In the genomic region with DNA sequence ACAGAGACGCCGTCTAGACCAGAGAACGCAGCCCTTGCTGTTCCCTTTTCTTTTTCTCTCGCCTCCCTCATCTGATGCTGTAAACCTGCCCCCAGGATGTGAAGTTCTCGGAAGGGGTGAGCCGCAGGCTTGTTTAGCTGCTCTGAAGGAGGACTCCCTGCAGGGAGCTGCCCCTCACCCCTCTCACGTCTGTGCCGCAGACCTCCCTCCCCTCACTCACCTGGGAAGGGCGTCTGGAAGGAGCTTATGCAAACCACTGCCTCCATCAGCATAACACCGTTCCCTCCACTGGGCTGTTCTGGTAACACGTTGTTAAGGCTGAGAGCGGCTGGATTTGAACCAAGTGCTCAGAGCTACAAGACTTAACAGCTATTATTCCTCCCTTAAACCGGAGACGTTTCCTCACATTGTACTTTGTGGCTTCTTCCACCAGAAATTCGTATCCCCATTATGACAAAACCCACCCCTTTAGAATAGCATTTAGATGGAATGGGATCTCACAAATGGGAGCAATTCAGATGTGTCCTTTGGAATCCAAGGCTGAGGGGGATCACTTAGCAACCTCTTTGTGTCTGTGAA, we compare ENCODE assay signal across 24 cellular contexts.
DNase-seq lines count a peak whose midpoint lies in the region; ATAC-seq and TF ChIP-seq lines count a peak whose summit lies in the region.
"Had no signal": no experiment of that assay in that cellular context is flagged by ENCODE, and none has a peak within 500 bp of the region (broad histone marks: within the 10 kb centered on the region; RNA-seq: fewer than 3 reads in every experiment).

No MANE protein-coding gene starts in this region.

- no peak overlapping the region for H3K27ac ChIP-seq in iPS DF 6.9 (ENCODE audit: low read length)
- H3K27ac ChIP-seq in stomach: peak overlapping the region in 4 of 5 donors; percentile 36 to 84 (median 61)
- peak overlapping the region in 1 of 2 donors; percentile 79 for H3K27ac ChIP-seq in breast epithelium
- H3K27ac ChIP-seq in SK-N-SH (ENCODE audit: low read depth in 2 of 2, low read length in 1 of 2): no peak overlapping the region
- H3K27ac ChIP-seq: BLaER1, HL-60, vagina had no signal

- no CpG with 5 or more reads among the region's 15 CpGs for WGBS in iPS DF 6.9 (ENCODE audit: insufficient coverage, insufficient read length)
- WGBS in stomach, 5 donors: 59 to 73% (median 59%) methylated on average over 15 of the region's 15 CpGs
- 44% methylated on average over 14 of the region's 15 CpGs for WGBS in SK-N-SH (ENCODE audit: low lambda C conversion rate)

- no peak for TF ChIP-seq CTCF in chondrocyte (IDR thresholded peaks at IDR 0.05)
- no peak for TF ChIP-seq CTCF in stomach (IDR thresholded peaks at IDR 0.05)
- no peak for TF ChIP-seq CTCF in breast epithelium (IDR thresholded peaks at IDR 0.05)
- no peak for TF ChIP-seq CTCF in SK-N-SH (IDR thresholded peaks at IDR 0.05)

- H3K4me3 Mint-ChIP-seq in chondrocyte (ENCODE audit: unreplicated experiment): no peak overlapping the region
- H3K4me3 Mint-ChIP-seq: activated CD4-positive, alpha-beta T cell treated with anti-CD3 and anti-CD28 coated beads, Interleukin-2, amount 10 ng/mL, durations not matched to agents 24 days and 14 days; activated naive CD4-positive, alpha-beta T cell treated with anti-CD3 and anti-CD28 coated beads for 36 hours had no signal

- peak overlapping the region; percentile 88 for H3K27ac Mint-ChIP-seq in chondrocyte (ENCODE audit: unreplicated experiment)
- H3K27ac Mint-ChIP-seq: activated CD4-positive, alpha-beta T cell treated with anti-CD3 and anti-CD28 coated beads, Interleukin-2, amount 10 ng/mL, durations not matched to agents 24 days and 14 days; activated naive CD4-positive, alpha-beta T cell treated with anti-CD3 and anti-CD28 coated beads for 36 hours had no signal

- TF ChIP-seq RAD21 in SK-N-SH (IDR thresholded peaks at IDR 0.05; ENCODE audit: low read length): no peak

- H3K4me1 ChIP-seq in iPS DF 6.9 (ENCODE audit: control insufficient read depth, insufficient read depth, low read length) (peaks cover 5% of the 10 kb centered on the region; the same call in 1 of the 2 replicates), stomach (peaks cover 0 to 59% (median 17%) of the 10 kb centered on the region in 4 donors), breast epithelium (no peaks in the 10 kb centered on the region), SK-N-SH (ENCODE audit: control insufficient read depth in 1 of 2, insufficient read depth in 2 of 2, low read depth in 1 of 2, low read length in 1 of 2) (no peaks in the 10 kb centered on the region; a peak in 1 of 4 replicates)
- H3K4me1 ChIP-seq: lower lobe of right lung, vagina had no signal

- TF ChIP-seq EP300 in stomach (IDR thresholded peaks at IDR 0.05) (no peak), SK-N-SH (IDR thresholded peaks at IDR 0.05; ENCODE audit: borderline replicate concordance in 1 of 2, low read depth in 1 of 2, low read length in 1 of 2) (no peak)

- H3K4me2 ChIP-seq in SK-N-SH: no peak overlapping the region
- H3K4me2 ChIP-seq: BLaER1 had no signal

- H3K9ac ChIP-seq in SK-N-SH: no peak overlapping the region
- H3K9ac ChIP-seq: BLaER1 had no signal

- H3K27me3 ChIP-seq in H7 (ENCODE audit: control insufficient read depth, insufficient read depth, low read length) (no peaks in the 10 kb centered on the region), iPS DF 6.9 (ENCODE audit: control insufficient read depth, insufficient read depth, low read length) (no peaks in the 10 kb centered on the region), stomach (no peaks in the 10 kb centered on the region), breast epithelium (no peaks in the 10 kb centered on the region), SK-N-SH (ENCODE audit: insufficient read depth) (no peaks in the 10 kb centered on the region)
- H3K27me3 ChIP-seq: BLaER1, vagina had no signal

- H3K36me3 Mint-ChIP-seq in chondrocyte (ENCODE audit: low read depth): peaks cover 5% of the 10 kb centered on the region

- CTCF ChIA-PET in SK-N-SH (lab: Yijun Ruan, JAX): interaction anchor here (1.1 kb wide), 1 partner anchor 12 kb away, joined by 3 read pairs; no protein-coding TSS in a partner anchor

- intact Hi-C loops in stomach (cut with DNase I; ENCODE audit: low total_unique reads) (no loop called here), breast epithelium (cut with DNase I; ENCODE audit: low total_unique reads) (no loop called here)

- no peaks in the 10 kb centered on the region for H4K20me1 ChIP-seq in SK-N-SH (ENCODE audit: insufficient read depth)
- H4K20me1 ChIP-seq: BLaER1 had no signal

- H3K9me3 Mint-ChIP-seq in chondrocyte (ENCODE audit: low read depth): no peaks in the 10 kb centered on the region
- H3K9me3 Mint-ChIP-seq: activated CD4-positive, alpha-beta T cell treated with anti-CD3 and anti-CD28 coated beads, Interleukin-2, amount 10 ng/mL, durations not matched to agents 24 days and 14 days; activated naive CD4-positive, alpha-beta T cell treated with anti-CD3 and anti-CD28 coated beads for 36 hours had no signal

- H3K9me2 ChIP-seq in SK-N-SH: no peaks in the 10 kb centered on the region

- no peaks in the 10 kb centered on the region for H3K27me3 Mint-ChIP-seq in chondrocyte (ENCODE audit: low read depth)
- H3K27me3 Mint-ChIP-seq: activated CD4-positive, alpha-beta T cell treated with anti-CD3 and anti-CD28 coated beads, Interleukin-2, amount 10 ng/mL, durations not matched to agents 24 days and 14 days had no signal

- H3K4me3 ChIP-seq in H7 (ENCODE audit: insufficient read depth, low read depth, low read length) (no peak overlapping the region), iPS DF 6.9 (ENCODE audit: low read length) (no peak overlapping the region), stomach (no peak overlapping the region), breast epithelium (no peak overlapping the region), SK-N-SH (ENCODE audit: low read depth in 2 of 2, low read length in 1 of 2) (no peak overlapping the region)
- H3K4me3 ChIP-seq: BLaER1, lower lobe of right lung, vagina had no signal

- ATAC-seq in GM18868 (IDR thresholded peaks at IDR 0.05; ENCODE audit: unreplicated experiment) (no peak), GM21737 (IDR thresholded peaks at IDR 0.05; ENCODE audit: unreplicated experiment) (no peak)
- ATAC-seq: HepG2 had no signal

- DNase-seq in H7: peak; percentile 87
- DNase-seq in chondrocyte (ENCODE audit: low spot score): no peak
- DNase-seq in iPS DF 6.9 (ENCODE audit: low read depth, low spot score): peak; percentile 50
- DNase-seq in stomach: no peak
- no peak for DNase-seq in breast epithelium (ENCODE audit: low spot score in 2 of 2)
- DNase-seq in SK-N-SH: no peak
- DNase-seq: activated CD4-positive, alpha-beta T cell treated with anti-CD3 and anti-CD28 coated beads, Interleukin-2, amount 10 ng/mL, durations not matched to agents 24 days and 14 days; activated naive CD4-positive, alpha-beta T cell treated with anti-CD3 and anti-CD28 coated beads for 36 hours; activated T-cell treated with anti-CD3 and anti-CD28 coated beads, Interleukin-2, amount 50 U/mL, for 48 hours; caudate nucleus; COR-L47; GF-D8; HCEC 1CT; lower lobe of right lung; NCI-H1694 treated with DMSO at 0.1 percent for 48 hours; NCI-H2171 treated with DMSO at 0.1 percent for 48 hours; NCI-H524 treated with DMSO at 0.1 percent for 48 hours; T-helper 2 cell had no signal

- no peak for TF ChIP-seq POLR2A in stomach (IDR thresholded peaks at IDR 0.05)
- no peak for TF ChIP-seq POLR2A in breast epithelium (IDR thresholded peaks at IDR 0.05)

- H2AFZ ChIP-seq in SK-N-SH (ENCODE audit: low read depth): no peak overlapping the region

- no peaks in the 10 kb centered on the region for H3F3A ChIP-seq in SK-N-SH (replicated peaks; ENCODE audit: insufficient read depth)

- H3K9me3 ChIP-seq in iPS DF 6.9 (ENCODE audit: control insufficient read depth, insufficient read depth, low read length) (no peaks in the 10 kb centered on the region), stomach (no peaks in the 10 kb centered on the region), breast epithelium (no peaks in the 10 kb centered on the region), SK-N-SH (no peaks in the 10 kb centered on the region)
- H3K9me3 ChIP-seq: BLaER1, lower lobe of right lung, vagina had no signal

- POLR2A ChIA-PET in SK-N-SH (lab: Yijun Ruan, JAX): no interaction called here

- H3K4me1 Mint-ChIP-seq in chondrocyte (ENCODE audit: low read depth): peaks cover 68% of the 10 kb centered on the region
- H3K4me1 Mint-ChIP-seq: activated CD4-positive, alpha-beta T cell treated with anti-CD3 and anti-CD28 coated beads, Interleukin-2, amount 10 ng/mL, durations not matched to agents 24 days and 14 days had no signal

- no peaks in the 10 kb centered on the region for H3K36me3 ChIP-seq in H7 (replicated peaks; ENCODE audit: control insufficient read depth, insufficient read depth, low read length)
- H3K36me3 ChIP-seq in iPS DF 6.9 (ENCODE audit: control insufficient read depth, insufficient read depth, low read length): no peaks in the 10 kb centered on the region
- no peaks in the 10 kb centered on the region for H3K36me3 ChIP-seq in stomach
- no peaks in the 10 kb centered on the region for H3K36me3 ChIP-seq in breast epithelium
- no peaks in the 10 kb centered on the region for H3K36me3 ChIP-seq in SK-N-SH (replicated peaks in 1 of 2; ENCODE audit: control insufficient read depth in 1 of 2, insufficient read depth in 2 of 2, low read length in 1 of 2)
- H3K36me3 ChIP-seq: BLaER1, lower lobe of right lung, vagina had no signal

- no peaks in the 10 kb centered on the region for H3K79me2 ChIP-seq in SK-N-SH (ENCODE audit: insufficient read depth)

TF ChIP-seq in SK-N-SH, 30 proteins besides CTCF, POLR2A, EP300 and RAD21 (continues in another document):
- TF ChIP-seq NFIC (IDR thresholded peaks at IDR 0.05; ENCODE audit: borderline replicate concordance) (no peak), NRF1 (IDR thresholded peaks at IDR 0.05; ENCODE audit: low read depth, low read length) (no peak), TEAD4 (IDR thresholded peaks at IDR 0.05; ENCODE audit: borderline replicate concordance, insufficient read depth) (no peak), GABPA (IDR thresholded peaks at IDR 0.05; ENCODE audit: low read depth) (no peak), FOXJ3 (CRISPR knock-in tag; IDR thresholded peaks at IDR 0.05) (no peak), GATA2 (CRISPR knock-in tag; IDR thresholded peaks at IDR 0.05) (no peak), TAF1 (IDR thresholded peaks at IDR 0.05; ENCODE audit: borderline replicate concordance, low read depth, low read length) (no peak)
- TF ChIP-seq, protein P1, sequence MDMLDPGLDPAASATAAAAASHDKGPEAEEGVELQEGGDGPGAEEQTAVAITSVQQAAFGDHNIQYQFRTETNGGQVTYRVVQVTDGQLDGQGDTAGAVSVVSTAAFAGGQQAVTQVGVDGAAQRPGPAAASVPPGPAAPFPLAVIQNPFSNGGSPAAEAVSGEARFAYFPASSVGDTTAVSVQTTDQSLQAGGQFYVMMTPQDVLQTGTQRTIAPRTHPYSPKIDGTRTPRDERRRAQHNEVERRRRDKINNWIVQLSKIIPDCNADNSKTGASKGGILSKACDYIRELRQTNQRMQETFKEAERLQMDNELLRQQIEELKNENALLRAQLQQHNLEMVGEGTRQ (IDR thresholded peaks at IDR 0.05; ENCODE audit: borderline replicate concordance, low read depth, low read length): no peak

Comparison
In these comparisons a context has a peak if more than half of its experiments do, and no peak if none do; other contexts are left out.
1. DNase-seq: peak in H7 (single experiment) and iPS DF 6.9 (single experiment); none in chondrocyte (single experiment), stomach (single experiment), breast epithelium (0 of 2) and SK-N-SH (single experiment).
2. H3K27ac ChIP-seq: peak in stomach (4 of 5); none in iPS DF 6.9 (single experiment) and SK-N-SH (0 of 2).